ENCODE assay signal across 1 cellular context in genomic region chr3:9777695-9778023, GRCh38.
TF ChIP-seq lines count a peak whose summit lies in the region.

No MANE protein-coding gene starts in this region.

TF ChIP-seq in K562, 482 proteins besides CTCF, POLR2A, EP300 and RAD21:
- no peak for TF ChIP-seq ZNF57 (CRISPR knock-in tag; IDR thresholded peaks at IDR 0.05)
- no peak for TF ChIP-seq FIP1L1 (IDR thresholded peaks at IDR 0.05; ENCODE audit: low read depth, low read length, poor library complexity, severe bottlenecking)
- no peak for TF ChIP-seq TEAD4 (IDR thresholded peaks at IDR 0.05; ENCODE audit: low read length)
- peak; percentile 54; the same call in 1 of the 2 replicates for TF ChIP-seq TEAD4 (CRISPR knock-in tag; IDR thresholded peaks at IDR 0.05; ENCODE audit: borderline replicate concordance)
- no peak for TF ChIP-seq CTCFL (IDR thresholded peaks at IDR 0.05; ENCODE audit: borderline replicate concordance, insufficient read depth, low read depth, low read length, poor library complexity, severe bottlenecking)
- no peak for TF ChIP-seq HEY1 (CRISPR knock-in tag; IDR thresholded peaks at IDR 0.05; ENCODE audit: borderline replicate concordance)
- TF ChIP-seq ZSCAN29 (IDR thresholded peaks at IDR 0.05), result no peak
- no peak for TF ChIP-seq ZNF316 (IDR thresholded peaks at IDR 0.05)
- TF ChIP-seq NFRKB (IDR thresholded peaks at IDR 0.05; ENCODE audit: low read depth), result peak; percentile 34; the same call in 1 of the 2 replicates
- TF ChIP-seq TEAD1 (CRISPR knock-in tag; IDR thresholded peaks at IDR 0.05), result 0 out of 4 replicates have a peak, but pooled peaks of 1 of the 2 experiments have one; percentile 27
